Comparison of ENCODE assay signal across 1 cellular context in the genomic region with DNA sequence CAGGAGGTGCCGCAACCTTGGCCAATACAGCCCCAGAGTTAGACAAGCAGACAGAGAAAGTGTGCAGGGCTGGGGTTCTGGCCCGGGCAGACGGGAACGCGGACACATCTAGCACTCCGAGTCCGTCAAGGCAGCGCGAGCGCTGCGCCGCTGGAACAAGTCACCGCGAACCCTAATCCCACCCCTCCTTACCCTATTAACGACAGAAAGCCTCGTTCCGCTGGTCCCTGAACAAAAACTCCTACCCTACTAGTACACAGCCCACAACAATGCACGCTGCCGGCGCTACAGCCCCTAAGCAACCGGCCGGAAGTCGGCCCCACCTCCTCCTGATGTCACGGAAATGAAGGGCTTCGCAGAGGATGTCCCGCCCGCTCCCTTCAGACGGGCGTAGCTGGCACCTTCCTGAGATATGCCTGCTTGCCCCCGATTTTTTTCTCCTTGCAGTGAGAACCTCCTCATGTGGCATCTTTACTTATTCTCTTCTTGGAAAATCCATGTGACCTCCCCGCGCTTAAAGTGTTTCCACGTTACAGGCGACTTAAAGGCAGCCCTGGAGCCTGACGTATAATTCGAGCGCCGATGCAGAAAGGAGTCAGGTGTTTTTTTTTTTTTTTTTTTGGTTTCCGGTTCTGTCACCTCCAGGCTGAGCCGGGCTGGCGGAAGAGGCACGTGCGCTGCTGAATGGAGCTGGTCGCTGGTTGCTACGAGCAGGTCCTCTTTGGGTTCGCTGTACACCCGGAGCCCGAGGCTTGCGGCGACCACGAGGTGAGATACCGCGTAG.
TF ChIP-seq lines count a peak whose summit lies in the region.

A gene (minus strand): TSS at position 315 of the 784 bp plus-strand sequence. CDS start 7,066 bp downstream, outside the sequence.
A gene with protein sequence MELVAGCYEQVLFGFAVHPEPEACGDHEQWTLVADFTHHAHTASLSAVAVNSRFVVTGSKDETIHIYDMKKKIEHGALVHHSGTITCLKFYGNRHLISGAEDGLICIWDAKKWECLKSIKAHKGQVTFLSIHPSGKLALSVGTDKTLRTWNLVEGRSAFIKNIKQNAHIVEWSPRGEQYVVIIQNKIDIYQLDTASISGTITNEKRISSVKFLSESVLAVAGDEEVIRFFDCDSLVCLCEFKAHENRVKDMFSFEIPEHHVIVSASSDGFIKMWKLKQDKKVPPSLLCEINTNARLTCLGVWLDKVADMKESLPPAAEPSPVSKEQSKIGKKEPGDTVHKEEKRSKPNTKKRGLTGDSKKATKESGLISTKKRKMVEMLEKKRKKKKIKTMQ (plus strand): TSS at position 671 of the 784 bp plus-strand sequence. CDS start 14 bp downstream, at position 685.

TF ChIP-seq in HepG2, 621 proteins besides CTCF, POLR2A, EP300 and RAD21 (continued from another document and continues in another):
- TF ChIP-seq, protein P1, sequence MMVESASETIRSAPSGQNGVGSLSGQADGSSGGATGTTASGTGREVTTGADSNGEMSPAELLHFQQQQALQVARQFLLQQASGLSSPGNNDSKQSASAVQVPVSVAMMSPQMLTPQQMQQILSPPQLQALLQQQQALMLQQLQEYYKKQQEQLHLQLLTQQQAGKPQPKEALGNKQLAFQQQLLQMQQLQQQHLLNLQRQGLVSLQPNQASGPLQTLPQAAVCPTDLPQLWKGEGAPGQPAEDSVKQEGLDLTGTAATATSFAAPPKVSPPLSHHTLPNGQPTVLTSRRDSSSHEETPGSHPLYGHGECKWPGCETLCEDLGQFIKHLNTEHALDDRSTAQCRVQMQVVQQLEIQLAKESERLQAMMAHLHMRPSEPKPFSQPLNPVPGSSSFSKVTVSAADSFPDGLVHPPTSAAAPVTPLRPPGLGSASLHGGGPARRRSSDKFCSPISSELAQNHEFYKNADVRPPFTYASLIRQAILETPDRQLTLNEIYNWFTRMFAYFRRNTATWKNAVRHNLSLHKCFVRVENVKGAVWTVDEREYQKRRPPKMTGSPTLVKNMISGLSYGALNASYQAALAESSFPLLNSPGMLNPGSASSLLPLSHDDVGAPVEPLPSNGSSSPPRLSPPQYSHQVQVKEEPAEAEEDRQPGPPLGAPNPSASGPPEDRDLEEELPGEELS (CRISPR knock-in tag; IDR thresholded peaks at IDR 0.05), result peak; percentile 64
- TF ChIP-seq, protein P2, sequence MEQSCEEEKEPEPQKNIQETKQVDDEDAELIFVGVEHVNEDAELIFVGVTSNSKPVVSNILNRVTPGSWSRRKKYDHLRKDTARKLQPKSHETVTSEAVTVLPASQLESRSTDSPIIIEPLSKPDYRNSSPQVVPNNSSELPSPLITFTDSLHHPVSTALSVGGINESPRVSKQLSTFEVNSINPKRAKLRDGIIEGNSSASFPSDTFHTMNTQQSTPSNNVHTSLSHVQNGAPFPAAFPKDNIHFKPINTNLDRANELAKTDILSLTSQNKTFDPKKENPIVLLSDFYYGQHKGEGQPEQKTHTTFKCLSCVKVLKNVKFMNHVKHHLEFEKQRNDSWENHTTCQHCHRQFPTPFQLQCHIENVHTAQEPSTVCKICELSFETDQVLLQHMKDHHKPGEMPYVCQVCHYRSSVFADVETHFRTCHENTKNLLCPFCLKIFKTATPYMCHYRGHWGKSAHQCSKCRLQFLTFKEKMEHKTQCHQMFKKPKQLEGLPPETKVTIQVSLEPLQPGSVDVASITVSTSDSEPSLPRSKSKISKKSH (CRISPR knock-in tag; IDR thresholded peaks at IDR 0.05; ENCODE audit: borderline replicate concordance), result 0 out of 2 replicates have a peak, but pooled peaks have one; percentile 38
- peak; percentile 45; the same call in 1 of the 2 replicates for TF ChIP-seq ZSCAN21 (CRISPR knock-in tag; IDR thresholded peaks at IDR 0.05; ENCODE audit: borderline replicate concordance)
- TF ChIP-seq, protein P3, sequence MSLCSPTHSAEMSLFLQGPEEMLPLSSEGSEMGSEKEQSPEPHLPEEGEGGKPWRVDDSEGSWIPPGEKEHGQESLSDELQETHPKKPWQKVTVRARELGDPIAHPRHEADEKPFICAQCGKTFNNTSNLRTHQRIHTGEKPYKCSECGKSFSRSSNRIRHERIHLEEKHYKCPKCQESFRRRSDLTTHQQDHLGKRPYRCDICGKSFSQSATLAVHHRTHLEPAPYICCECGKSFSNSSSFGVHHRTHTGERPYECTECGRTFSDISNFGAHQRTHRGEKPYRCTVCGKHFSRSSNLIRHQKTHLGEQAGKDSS (CRISPR knock-in tag; IDR thresholded peaks at IDR 0.05; ENCODE audit: borderline replicate concordance, low read depth), result no peak
- TF ChIP-seq ZFAT (CRISPR knock-in tag; conservative IDR thresholded peaks at IDR 0.05), result no peak
- TF ChIP-seq ARNT (IDR thresholded peaks at IDR 0.05), result no peak
- TF ChIP-seq, protein P4, sequence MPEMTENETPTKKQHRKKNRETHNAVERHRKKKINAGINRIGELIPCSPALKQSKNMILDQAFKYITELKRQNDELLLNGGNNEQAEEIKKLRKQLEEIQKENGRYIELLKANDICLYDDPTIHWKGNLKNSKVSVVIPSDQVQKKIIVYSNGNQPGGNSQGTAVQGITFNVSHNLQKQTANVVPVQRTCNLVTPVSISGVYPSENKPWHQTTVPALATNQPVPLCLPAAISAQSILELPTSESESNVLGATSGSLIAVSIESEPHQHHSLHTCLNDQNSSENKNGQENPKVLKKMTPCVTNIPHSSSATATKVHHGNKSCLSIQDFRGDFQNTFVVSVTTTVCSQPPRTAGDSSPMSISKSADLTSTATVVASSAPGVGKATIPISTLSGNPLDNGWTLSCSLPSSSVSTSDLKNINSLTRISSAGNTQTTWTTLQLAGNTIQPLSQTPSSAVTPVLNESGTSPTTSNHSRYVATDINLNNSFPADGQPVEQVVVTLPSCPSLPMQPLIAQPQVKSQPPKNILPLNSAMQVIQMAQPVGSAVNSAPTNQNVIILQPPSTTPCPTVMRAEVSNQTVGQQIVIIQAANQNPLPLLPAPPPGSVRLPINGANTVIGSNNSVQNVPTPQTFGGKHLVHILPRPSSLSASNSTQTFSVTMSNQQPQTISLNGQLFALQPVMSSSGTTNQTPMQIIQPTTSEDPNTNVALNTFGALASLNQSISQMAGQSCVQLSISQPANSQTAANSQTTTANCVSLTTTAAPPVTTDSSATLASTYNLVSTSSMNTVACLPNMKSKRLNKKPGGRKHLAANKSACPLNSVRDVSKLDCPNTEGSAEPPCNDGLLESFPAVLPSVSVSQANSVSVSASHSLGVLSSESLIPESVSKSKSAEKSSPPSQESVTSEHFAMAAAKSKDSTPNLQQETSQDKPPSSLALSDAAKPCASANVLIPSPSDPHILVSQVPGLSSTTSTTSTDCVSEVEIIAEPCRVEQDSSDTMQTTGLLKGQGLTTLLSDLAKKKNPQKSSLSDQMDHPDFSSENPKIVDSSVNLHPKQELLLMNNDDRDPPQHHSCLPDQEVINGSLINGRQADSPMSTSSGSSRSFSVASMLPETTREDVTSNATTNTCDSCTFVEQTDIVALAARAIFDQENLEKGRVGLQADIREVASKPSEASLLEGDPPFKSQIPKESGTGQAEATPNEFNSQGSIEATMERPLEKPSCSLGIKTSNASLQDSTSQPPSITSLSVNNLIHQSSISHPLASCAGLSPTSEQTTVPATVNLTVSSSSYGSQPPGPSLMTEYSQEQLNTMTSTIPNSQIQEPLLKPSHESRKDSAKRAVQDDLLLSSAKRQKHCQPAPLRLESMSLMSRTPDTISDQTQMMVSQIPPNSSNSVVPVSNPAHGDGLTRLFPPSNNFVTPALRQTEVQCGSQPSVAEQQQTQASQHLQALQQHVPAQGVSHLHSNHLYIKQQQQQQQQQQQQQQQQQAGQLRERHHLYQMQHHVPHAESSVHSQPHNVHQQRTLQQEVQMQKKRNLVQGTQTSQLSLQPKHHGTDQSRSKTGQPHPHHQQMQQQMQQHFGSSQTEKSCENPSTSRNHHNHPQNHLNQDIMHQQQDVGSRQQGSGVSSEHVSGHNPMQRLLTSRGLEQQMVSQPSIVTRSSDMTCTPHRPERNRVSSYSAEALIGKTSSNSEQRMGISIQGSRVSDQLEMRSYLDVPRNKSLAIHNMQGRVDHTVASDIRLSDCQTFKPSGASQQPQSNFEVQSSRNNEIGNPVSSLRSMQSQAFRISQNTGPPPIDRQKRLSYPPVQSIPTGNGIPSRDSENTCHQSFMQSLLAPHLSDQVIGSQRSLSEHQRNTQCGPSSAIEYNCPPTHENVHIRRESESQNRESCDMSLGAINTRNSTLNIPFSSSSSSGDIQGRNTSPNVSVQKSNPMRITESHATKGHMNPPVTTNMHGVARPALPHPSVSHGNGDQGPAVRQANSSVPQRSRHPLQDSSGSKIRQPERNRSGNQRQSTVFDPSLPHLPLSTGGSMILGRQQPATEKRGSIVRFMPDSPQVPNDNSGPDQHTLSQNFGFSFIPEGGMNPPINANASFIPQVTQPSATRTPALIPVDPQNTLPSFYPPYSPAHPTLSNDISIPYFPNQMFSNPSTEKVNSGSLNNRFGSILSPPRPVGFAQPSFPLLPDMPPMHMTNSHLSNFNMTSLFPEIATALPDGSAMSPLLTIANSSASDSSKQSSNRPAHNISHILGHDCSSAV (CRISPR knock-in tag; IDR thresholded peaks at IDR 0.05; ENCODE audit: borderline replicate concordance), result peak; percentile 44; the same call in 1 of the 2 replicates
- TF ChIP-seq DPF2 (CRISPR knock-in tag; IDR thresholded peaks at IDR 0.05; ENCODE audit: borderline replicate concordance, low read depth), result no peak
- 0 out of 2 replicates have a peak, but pooled peaks have one; percentile 8 for TF ChIP-seq ZSCAN20 (CRISPR knock-in tag; IDR thresholded peaks at IDR 0.05; ENCODE audit: borderline replicate concordance)
- no peak; the same call in 1 of the 2 replicates for TF ChIP-seq KLF6 (CRISPR knock-in tag; IDR thresholded peaks at IDR 0.05)
- TF ChIP-seq MED1 (CRISPR knock-in tag; IDR thresholded peaks at IDR 0.05), result peak; percentile 82
- no peak for TF ChIP-seq ZNF577 (CRISPR knock-in tag; IDR thresholded peaks at IDR 0.05; ENCODE audit: borderline replicate concordance, low read depth)
- no peak for TF ChIP-seq ZNF354B (CRISPR knock-in tag; IDR thresholded peaks at IDR 0.05)
- TF ChIP-seq ZNF780A (CRISPR knock-in tag; IDR thresholded peaks at IDR 0.05), result peak; percentile 49; the same call in 1 of the 2 replicates
- no peak for TF ChIP-seq KDM1A (CRISPR knock-in tag; IDR thresholded peaks at IDR 0.05)
- no peak for TF ChIP-seq FOXM1 (CRISPR knock-in tag; IDR thresholded peaks at IDR 0.05)
- TF ChIP-seq, protein P5, sequence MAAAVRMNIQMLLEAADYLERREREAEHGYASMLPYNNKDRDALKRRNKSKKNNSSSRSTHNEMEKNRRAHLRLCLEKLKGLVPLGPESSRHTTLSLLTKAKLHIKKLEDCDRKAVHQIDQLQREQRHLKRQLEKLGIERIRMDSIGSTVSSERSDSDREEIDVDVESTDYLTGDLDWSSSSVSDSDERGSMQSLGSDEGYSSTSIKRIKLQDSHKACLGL (CRISPR knock-in tag; IDR thresholded peaks at IDR 0.05), result peak; percentile 98; the same call in 1 of the 2 replicates
- 0 out of 2 replicates have a peak, but pooled peaks have one; percentile 10 for TF ChIP-seq JUND (CRISPR knock-in tag; IDR thresholded peaks at IDR 0.05)
- 0 out of 2 replicates have a peak, but pooled peaks have one; percentile 23 for TF ChIP-seq ARNT2 (CRISPR knock-in tag; IDR thresholded peaks at IDR 0.05; ENCODE audit: low read depth)
- TF ChIP-seq TAF1 (CRISPR knock-in tag; IDR thresholded peaks at IDR 0.05), result peak; percentile 86
- TF ChIP-seq ZNF383 (CRISPR knock-in tag; IDR thresholded peaks at IDR 0.05; ENCODE audit: borderline replicate concordance), result no peak
- no peak for TF ChIP-seq ZNF326 (CRISPR knock-in tag; IDR thresholded peaks at IDR 0.05; ENCODE audit: borderline replicate concordance)
- no peak for TF ChIP-seq MBNL3 (CRISPR knock-in tag; conservative IDR thresholded peaks at IDR 0.05)
- TF ChIP-seq ZC3H4 (CRISPR knock-in tag; IDR thresholded peaks at IDR 0.05; ENCODE audit: borderline replicate concordance), result no peak
- TF ChIP-seq, protein P6, sequence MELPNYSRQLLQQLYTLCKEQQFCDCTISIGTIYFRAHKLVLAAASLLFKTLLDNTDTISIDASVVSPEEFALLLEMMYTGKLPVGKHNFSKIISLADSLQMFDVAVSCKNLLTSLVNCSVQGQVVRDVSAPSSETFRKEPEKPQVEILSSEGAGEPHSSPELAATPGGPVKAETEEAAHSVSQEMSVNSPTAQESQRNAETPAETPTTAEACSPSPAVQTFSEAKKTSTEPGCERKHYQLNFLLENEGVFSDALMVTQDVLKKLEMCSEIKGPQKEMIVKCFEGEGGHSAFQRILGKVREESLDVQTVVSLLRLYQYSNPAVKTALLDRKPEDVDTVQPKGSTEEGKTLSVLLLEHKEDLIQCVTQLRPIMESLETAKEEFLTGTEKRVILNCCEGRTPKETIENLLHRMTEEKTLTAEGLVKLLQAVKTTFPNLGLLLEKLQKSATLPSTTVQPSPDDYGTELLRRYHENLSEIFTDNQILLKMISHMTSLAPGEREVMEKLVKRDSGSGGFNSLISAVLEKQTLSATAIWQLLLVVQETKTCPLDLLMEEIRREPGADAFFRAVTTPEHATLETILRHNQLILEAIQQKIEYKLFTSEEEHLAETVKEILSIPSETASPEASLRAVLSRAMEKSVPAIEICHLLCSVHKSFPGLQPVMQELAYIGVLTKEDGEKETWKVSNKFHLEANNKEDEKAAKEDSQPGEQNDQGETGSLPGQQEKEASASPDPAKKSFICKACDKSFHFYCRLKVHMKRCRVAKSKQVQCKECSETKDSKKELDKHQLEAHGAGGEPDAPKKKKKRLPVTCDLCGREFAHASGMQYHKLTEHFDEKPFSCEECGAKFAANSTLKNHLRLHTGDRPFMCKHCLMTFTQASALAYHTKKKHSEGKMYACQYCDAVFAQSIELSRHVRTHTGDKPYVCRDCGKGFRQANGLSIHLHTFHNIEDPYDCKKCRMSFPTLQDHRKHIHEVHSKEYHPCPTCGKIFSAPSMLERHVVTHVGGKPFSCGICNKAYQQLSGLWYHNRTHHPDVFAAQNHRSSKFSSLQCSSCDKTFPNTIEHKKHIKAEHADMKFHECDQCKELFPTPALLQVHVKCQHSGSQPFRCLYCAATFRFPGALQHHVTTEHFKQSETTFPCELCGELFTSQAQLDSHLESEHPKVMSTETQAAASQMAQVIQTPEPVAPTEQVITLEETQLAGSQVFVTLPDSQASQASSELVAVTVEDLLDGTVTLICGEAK (IDR thresholded peaks at IDR 0.05), result peak; percentile 55
- TF ChIP-seq, protein P6 (CRISPR knock-in tag; IDR thresholded peaks at IDR 0.05), result 0 out of 2 replicates have a peak, but pooled peaks have one; percentile 59
